Comparison of ENCODE assay signal across 1 cellular context in genomic region chr15:101088311-101088710, GRCh38.
TF ChIP-seq lines count a peak whose summit lies in the region.

No MANE protein-coding gene starts in this region.

TF ChIP-seq in GM12878, 131 proteins besides CTCF, POLR2A, EP300 and RAD21:
- TF ChIP-seq CHD1 (IDR thresholded peaks at IDR 0.05; ENCODE audit: low read depth, low read length) = no peak
- no peak for TF ChIP-seq RCOR1 (conservative IDR thresholded peaks at IDR 0.05; ENCODE audit: low read depth, low read length)
- no peak for TF ChIP-seq ZSCAN29 (IDR thresholded peaks at IDR 0.05)
- TF ChIP-seq HCFC1 (IDR thresholded peaks at IDR 0.05; ENCODE audit: low read length) = no peak
- no peak for TF ChIP-seq STAT1 (conservative IDR thresholded peaks at IDR 0.05)
